Comparison of ENCODE assay signal across 15 cellular contexts in genomic region chr1:236734141-236734765, GRCh38. TPM values are rescaled to one million over a fixed set of nuclear protein-coding genes. Genes with fewer than 3 reads are reported as not detected.
DNase-seq lines count a peak whose midpoint lies in the region; FAIRE-seq and TF ChIP-seq lines count a peak whose summit lies in the region.
"Had no signal": no experiment of that assay in that cellular context is flagged by ENCODE, and none has a peak within 500 bp of the region (broad histone marks: within the 10 kb centered on the region; RNA-seq: fewer than 3 reads in every experiment).

No MANE protein-coding gene starts in this region.

- H3K36me3 ChIP-seq in breast epithelium (no peaks in the 10 kb centered on the region), cardiac muscle cell (peaks cover 91% of the 10 kb centered on the region)

- no peaks in the 10 kb centered on the region for H3K27me3 Mint-ChIP-seq in MCF 10A (ENCODE audit: insufficient read depth, unreplicated experiment)
- no peaks in the 10 kb centered on the region for H3K27me3 Mint-ChIP-seq in endothelial cell (ENCODE audit: unreplicated experiment)

- POLR2A ChIA-PET in MCF 10A (lab: Yijun Ruan, JAX) = no interaction called here

- no peak for TF ChIP-seq CTCF in MCF 10A (IDR thresholded peaks at IDR 0.05; ENCODE audit: unreplicated experiment)
- TF ChIP-seq CTCF in breast epithelium (IDR thresholded peaks at IDR 0.05) = no peak
- no peak for TF ChIP-seq CTCF in cardiac muscle cell (IDR thresholded peaks at IDR 0.05; ENCODE audit: low read depth, low read length)
- no peak for TF ChIP-seq CTCF in endothelial cell (IDR thresholded peaks at IDR 0.05; ENCODE audit: unreplicated experiment)

- H3K4me1 Mint-ChIP-seq in MCF 10A (ENCODE audit: insufficient read depth, unreplicated experiment) = peaks cover 7% of the 10 kb centered on the region
- peaks cover 11% of the 10 kb centered on the region for H3K4me1 Mint-ChIP-seq in endothelial cell (ENCODE audit: unreplicated experiment)

- CTCF ChIA-PET in MCF 10A (lab: Yijun Ruan, JAX) = interaction anchor here (0.8 kb wide), 1 partner anchor 14 kb away, joined by 5 read pairs; no protein-coding TSS in a partner anchor

- peak; percentile 63 for DNase-seq in MCF 10A (ENCODE audit: unreplicated experiment)
- DNase-seq in breast epithelium (ENCODE audit: low spot score in 2 of 2) = no peak
- DNase-seq in amniotic epithelial cell (ENCODE audit: low read depth) = peak; percentile 9
- DNase-seq in cardiac muscle cell (ENCODE audit: low read depth in 1 of 2, low spot score in 1 of 2) = peak in 1 of 2 donors; percentile 50
- peak; percentile 9 for DNase-seq in urothelium cell line (ENCODE audit: low spot score)
- no peak for DNase-seq in endothelial cell (ENCODE audit: low spot score)
- DNase-seq in activated T-cell treated with anti-CD3 and anti-CD28 coated beads, Interleukin-2, amount 50 U/mL, for 1 hour = no peak
- DNase-seq in NCI-H2196 (lab: John Stamatoyannopoulos, UW; ENCODE audit: unreplicated experiment) = no peak
- DNase-seq: activated naive CD8-positive, alpha-beta T cell treated with anti-CD3 and anti-CD28 coated beads, Interleukin-2, amount 10 ng/mL, durations not matched to agents 7 days and 5 days; Calu3 had no signal

- no peak for FAIRE-seq in urothelium cell line (lab: Jason Lieb, UNC)
- FAIRE-seq: colon, HTR-8/SVneo had no signal

- H3K9me3 ChIP-seq in breast epithelium = no peaks in the 10 kb centered on the region
- H3K9me3 ChIP-seq in cardiac muscle cell (ENCODE audit: low read depth) = no peaks in the 10 kb centered on the region

- H3K27ac ChIP-seq in breast epithelium = no peak overlapping the region
- H3K27ac ChIP-seq in cardiac muscle cell = peak overlapping the region; percentile 16
- H3K27ac ChIP-seq: VCaP had no signal

- no TSS peak for BruUV-seq in MCF 10A (replicated peaks; lab: Mats Ljungman, UMichigan)

- no peak for TF ChIP-seq POLR2A in breast epithelium (IDR thresholded peaks at IDR 0.05)

- H3K36me3 Mint-ChIP-seq in MCF 10A (ENCODE audit: insufficient read depth, unreplicated experiment) (no peaks in the 10 kb centered on the region), endothelial cell (ENCODE audit: low read depth, unreplicated experiment) (no peaks in the 10 kb centered on the region)
- H3K36me3 Mint-ChIP-seq: activated naive CD8-positive, alpha-beta T cell treated with anti-CD3 and anti-CD28 coated beads, Interleukin-2, amount 10 ng/mL, durations not matched to agents 7 days and 5 days had no signal

- H3K27ac Mint-ChIP-seq in MCF 10A (ENCODE audit: low read depth, unreplicated experiment) (no peak overlapping the region), endothelial cell (ENCODE audit: unreplicated experiment) (no peak overlapping the region)
- H3K27ac Mint-ChIP-seq: activated naive CD8-positive, alpha-beta T cell treated with anti-CD3 and anti-CD28 coated beads, Interleukin-2, amount 10 ng/mL, durations not matched to agents 7 days and 5 days had no signal

- H3K27me3 ChIP-seq in breast epithelium = no peaks in the 10 kb centered on the region
- H3K27me3 ChIP-seq in cardiac muscle cell = no peaks in the 10 kb centered on the region

- intact Hi-C loops in MCF 10A (cut with micrococcal nuclease) (no loop called here), breast epithelium (cut with DNase I; ENCODE audit: low total_unique reads) (no loop called here)

- no peaks in the 10 kb centered on the region for H3K4me1 ChIP-seq in breast epithelium
- no peaks in the 10 kb centered on the region for H3K4me1 ChIP-seq in cardiac muscle cell (ENCODE audit: low read depth)

- H3K9me3 Mint-ChIP-seq in MCF 10A (ENCODE audit: unreplicated experiment) (no peaks in the 10 kb centered on the region), endothelial cell (ENCODE audit: unreplicated experiment) (no peaks in the 10 kb centered on the region)
- H3K9me3 Mint-ChIP-seq: activated naive CD8-positive, alpha-beta T cell treated with anti-CD3 and anti-CD28 coated beads, Interleukin-2, amount 10 ng/mL, durations not matched to agents 7 days and 5 days had no signal

- no peak overlapping the region for H3K4me3 Mint-ChIP-seq in MCF 10A (ENCODE audit: unreplicated experiment)
- H3K4me3 Mint-ChIP-seq in endothelial cell (ENCODE audit: unreplicated experiment) = no peak overlapping the region
- H3K4me3 Mint-ChIP-seq: activated naive CD8-positive, alpha-beta T cell treated with anti-CD3 and anti-CD28 coated beads, Interleukin-2, amount 10 ng/mL, durations not matched to agents 7 days and 5 days had no signal

- H3K4me3 ChIP-seq in breast epithelium = no peak overlapping the region
- no peak overlapping the region for H3K4me3 ChIP-seq in cardiac muscle cell

RNA-seq across cellular contexts. Expression of gene ACTN2, which starts 48.0 kb away (rescaled TPM):
- total RNA-seq in MCF 10A (2022) (not detected in 2 replicates), breast epithelium (under 1 TPM in 1 of 3 donors, not detected in 2; 0.48 TPM), cardiac muscle cell (276 and 303 TPM in 2 replicates), endothelial cell (ENCODE audit: unreplicated experiment) (0.21 TPM)
- 785 and 814 TPM in 2 replicates for polyA plus RNA-seq in cardiac muscle cell
- total RNA-seq: activated naive CD8-positive, alpha-beta T cell treated with anti-CD3 and anti-CD28 coated beads, Interleukin-2, amount 10 ng/mL, durations not matched to agents 7 days and 5 days; Calu3; osteoblast had no signal
- polyA plus RNA-seq: AG04450 had no signal

Comparison
In these comparisons a context has a peak if more than half of its experiments do, and no peak if none do; other contexts are left out.
1. DNase-seq: peak in MCF 10A (single experiment), amniotic epithelial cell (single experiment) and urothelium cell line (single experiment); none in breast epithelium (0 of 2), endothelial cell (single experiment), activated T-cell treated with anti-CD3 and anti-CD28 coated beads, Interleukin-2, amount 50 U/mL, for 1 hour (single experiment) and NCI-H2196 (single experiment).
2. RNA of gene ACTN2, which starts 48.0 kb away (total RNA-seq): 276 to 303 TPM in cardiac muscle cell; 0.21 TPM in endothelial cell (single experiment), not detected in MCF 10A and 0.48 TPM in breast epithelium; every median in the first group is over 100 times any median in the second.